ENCODE assay signal across 35 cellular contexts in genomic region chr10:2966134-2966533, GRCh38.
DNase-seq lines count a peak whose midpoint lies in the region; ATAC-seq, FAIRE-seq and TF ChIP-seq lines count a peak whose summit lies in the region.
"Had no signal": no experiment of that assay in that cellular context is flagged by ENCODE, and none has a peak within 500 bp of the region (broad histone marks: within the 10 kb centered on the region; RNA-seq: fewer than 3 reads in every experiment).

No MANE protein-coding gene starts in this region.

- H3K36me3 ChIP-seq in HEK293 (ENCODE audit: control insufficient read depth in 2 of 2, insufficient read depth in 1 of 2, low read length in 2 of 2): no peaks in the 10 kb centered on the region
- no peaks in the 10 kb centered on the region for H3K36me3 ChIP-seq in K562 (ENCODE audit: control insufficient read depth, insufficient read depth, low read length)
- H3K36me3 ChIP-seq: BE2C; BLaER1; BLaER1 treated with 17β-estradiol and CSF1 and Interleukin-3, amounts not matched to agents 10 nM and 100 nM had no signal

- DNase-seq in WTC11 (ENCODE audit: low spot score) (no peak), K562 (ENCODE audit: extremely low read depth in 1 of 4, low spot score in 3 of 4) (no peak), AG08395 (ENCODE audit: low spot score) (no peak)
- DNase-seq in central memory CD4-positive, alpha-beta T cell: no peak
- DNase-seq: 8988T; ACHN; AML-193; BE2C; C1 segment of cervical spinal cord; Caco-2; Calu3; CD4-positive, alpha-beta memory T cell; CD4-positive, alpha-beta T cell; CD4-positive, CD25-positive, alpha-beta regulatory T cell; CD8-positive, alpha-beta memory T cell; CD8-positive, alpha-beta T cell; COR-L47; DMS 273 treated with DMSO at 0.1 percent for 48 hours; DMS153; DMS53; DMS79; DMS79 treated with DMSO at 0.1 percent for 48 hours; DND-41; EL had no signal

- no peak overlapping the region for H3K4me3 Mint-ChIP-seq in WTC11
- H3K4me3 Mint-ChIP-seq: B cell; CD14-positive monocyte; CD4-positive, alpha-beta memory T cell; CD4-positive, alpha-beta T cell; CD4-positive, CD25-positive, alpha-beta regulatory T cell; CD8-positive, alpha-beta memory T cell; CD8-positive, alpha-beta T cell had no signal

- peaks cover 0 to 4% of the 10 kb centered on the region in 2 experiments; a peak in 2 of 5 replicates for H3K27me3 ChIP-seq in K562 (ENCODE audit: control insufficient read depth in 2 of 2, insufficient read depth in 2 of 2, low read length in 2 of 2)
- H3K27me3 ChIP-seq: BE2C; BLaER1; BLaER1 treated with 17β-estradiol and CSF1 and Interleukin-3, amounts not matched to agents 10 nM and 100 nM had no signal

- H3K36me3 Mint-ChIP-seq in WTC11: peaks cover 38% of the 10 kb centered on the region
- H3K36me3 Mint-ChIP-seq: CD14-positive monocyte; CD4-positive, alpha-beta memory T cell; CD4-positive, CD25-positive, alpha-beta regulatory T cell; CD8-positive, alpha-beta memory T cell; CD8-positive, alpha-beta T cell had no signal

- no peak for ATAC-seq in WTC11
- no peak for ATAC-seq in K562
- ATAC-seq in GM19452 (IDR thresholded peaks at IDR 0.05; ENCODE audit: unreplicated experiment): no peak
- ATAC-seq: A549; CD8-positive, alpha-beta T cell had no signal

- H3K4me1 ChIP-seq in HEK293 (ENCODE audit: control insufficient read depth, insufficient read depth, low read length) (no peaks in the 10 kb centered on the region), K562 (replicated peaks in 1 of 2; ENCODE audit: control insufficient read depth in 2 of 2, insufficient read depth in 2 of 2, low read length in 2 of 2) (no peaks in the 10 kb centered on the region)
- H3K4me1 ChIP-seq: A549; BE2C; BLaER1; BLaER1 treated with 17β-estradiol and CSF1 and Interleukin-3, amounts not matched to agents 10 nM and 100 nM; Caco-2 had no signal

- 0% methylated on average over 4 of the region's 4 CpGs for WGBS in K562 (ENCODE audit: insufficient coverage, low coverage, missing lambda C conversion rate)

- H3K4me1 Mint-ChIP-seq in WTC11: peaks cover 30% of the 10 kb centered on the region
- H3K4me1 Mint-ChIP-seq: B cell; CD14-positive monocyte; CD4-positive, alpha-beta memory T cell; CD4-positive, CD25-positive, alpha-beta regulatory T cell; CD8-positive, alpha-beta memory T cell had no signal

- no peaks in the 10 kb centered on the region for H3K79me2 ChIP-seq in K562 (ENCODE audit: control insufficient read depth, insufficient read depth, low read length)

- in situ Hi-C loops in K562 (cut with MboI): no loop called here

- no peak for TF ChIP-seq EP300 in K562 (IDR thresholded peaks at IDR 0.05; ENCODE audit: low read length)

- no peak overlapping the region for H3K4me2 ChIP-seq in K562 (ENCODE audit: insufficient read depth, low read length)
- H3K4me2 ChIP-seq: A549; BLaER1; BLaER1 treated with 17β-estradiol and CSF1 and Interleukin-3, amounts not matched to agents 10 nM and 100 nM had no signal

- TF ChIP-seq POLR2A in K562 (conservative IDR thresholded peaks at IDR 0.05): no peak

- CTCF ChIA-PET in HEK293 (lab: Yijun Ruan, JAX): no interaction called here
- CTCF ChIA-PET in WTC11 (lab: Charles Lee): interaction anchor here (1.0 kb wide), 1 partner anchor 38 kb away, joined by 3 read pairs; no protein-coding TSS in a partner anchor
- CTCF ChIA-PET in K562 (lab: Yijun Ruan, JAX; ENCODE audit: low intra/inter-chr PET ratio): no interaction called here

- intact Hi-C loops in K562 (cut with micrococcal nuclease): no loop called here

- no peak overlapping the region for H3K9ac ChIP-seq in K562 (ENCODE audit: insufficient read depth in 1 of 2, low read depth in 2 of 2, low read length in 2 of 2)
- H3K9ac ChIP-seq: BLaER1; BLaER1 treated with 17β-estradiol and CSF1 and Interleukin-3, amounts not matched to agents 10 nM and 100 nM had no signal

- H3K27me3 Mint-ChIP-seq in WTC11 (ENCODE audit: low read depth): peaks cover 13% of the 10 kb centered on the region

- TF ChIP-seq CTCF in HEK293 (tag by site-specific recombination; IDR thresholded peaks at IDR 0.05): no peak
- TF ChIP-seq CTCF in WTC11 (IDR thresholded peaks at IDR 0.05): no peak
- no peak for TF ChIP-seq CTCF in K562 (IDR thresholded peaks at IDR 0.05 in 2 of 3, conservative IDR thresholded peaks at IDR 0.05 in 1 of 3; ENCODE audit: insufficient read depth in 2 of 3, low read depth in 1 of 3, low read length in 3 of 3)

- H3K9me3 Mint-ChIP-seq in WTC11: peaks cover 36% of the 10 kb centered on the region
- H3K9me3 Mint-ChIP-seq: CD4-positive, alpha-beta T cell; CD8-positive, alpha-beta T cell had no signal

- H3K27ac ChIP-seq in HEK293 (ENCODE audit: extremely low read depth, low read depth, low read length) (no peak overlapping the region), K562 (ENCODE audit: extremely low read depth, low read depth, low read length) (no peak overlapping the region)
- H3K27ac ChIP-seq: 22Rv1; A549; BLaER1; BLaER1 treated with 17β-estradiol and CSF1 and Interleukin-3, amounts not matched to agents 10 nM and 100 nM; C4-2B had no signal

- no peaks in the 10 kb centered on the region for H3K9me1 ChIP-seq in K562 (ENCODE audit: control insufficient read depth, insufficient read depth, low read length)

- POLR2A ChIA-PET in HEK293 (lab: Yijun Ruan, JAX) (no interaction called here), WTC11 (lab: Charles Lee) (interaction anchor here (0.7 kb wide), 1 partner anchor 123 kb away, joined by 3 read pairs; no protein-coding TSS in a partner anchor), K562 (lab: Yijun Ruan, JAX) (no interaction called here)

- BruUV-seq in K562 (replicated peaks; lab: Mats Ljungman, UMichigan): no TSS peak

- H3K9me3 ChIP-seq in HEK293 (ENCODE audit: control insufficient read depth, insufficient read depth, low read depth, low read length) (no peaks in the 10 kb centered on the region), K562 (replicated peaks; ENCODE audit: control insufficient read depth, insufficient read depth, low read depth, low read length) (no peaks in the 10 kb centered on the region)
- H3K9me3 ChIP-seq: A549; BE2C; BLaER1; BLaER1 treated with 17β-estradiol and CSF1 and Interleukin-3, amounts not matched to agents 10 nM and 100 nM; Caco-2 had no signal

- H2AFZ ChIP-seq in K562 (ENCODE audit: low read depth, low read length): no peak overlapping the region

- H3K27ac Mint-ChIP-seq in WTC11: no peak overlapping the region
- H3K27ac Mint-ChIP-seq: B cell; CD14-positive monocyte; CD4-positive, alpha-beta memory T cell; CD4-positive, alpha-beta T cell; CD4-positive, CD25-positive, alpha-beta regulatory T cell; CD8-positive, alpha-beta memory T cell; CD8-positive, alpha-beta T cell had no signal

- H4K20me1 ChIP-seq in K562 (replicated peaks; ENCODE audit: control insufficient read depth, insufficient read depth, low read length): no peaks in the 10 kb centered on the region
- H4K20me1 ChIP-seq: BLaER1; BLaER1 treated with 17β-estradiol and CSF1 and Interleukin-3, amounts not matched to agents 10 nM and 100 nM had no signal

- no peak overlapping the region for H3K4me3 ChIP-seq in HEK293 (ENCODE audit: low read depth, low read length)
- no peak overlapping the region for H3K4me3 ChIP-seq in K562
- H3K4me3 ChIP-seq: A549; BLaER1; BLaER1 treated with 17β-estradiol and CSF1 and Interleukin-3, amounts not matched to agents 10 nM and 100 nM had no signal

- FAIRE-seq in K562 (lab: Jason Lieb, UNC): no peak
- FAIRE-seq: A204.1, A549, D721Med had no signal

- no peak for TF ChIP-seq RAD21 in K562 (CRISPR knock-in tag; conservative IDR thresholded peaks at IDR 0.05 in 1 of 2, IDR thresholded peaks at IDR 0.05 in 1 of 2)

TF ChIP-seq in HEK293, 187 proteins besides CTCF, POLR2A, EP300 and RAD21:
- no peak for TF ChIP-seq ZNF394 (tag by site-specific recombination; IDR thresholded peaks at IDR 0.05; ENCODE audit: borderline replicate concordance)
- no peak for TF ChIP-seq GLI4 (tag by site-specific recombination; IDR thresholded peaks at IDR 0.05)
- no peak for TF ChIP-seq ZFP41 (tag by site-specific recombination; IDR thresholded peaks at IDR 0.05; ENCODE audit: borderline replicate concordance)
- no peak for TF ChIP-seq GFI1B (tag by site-specific recombination; IDR thresholded peaks at IDR 0.05)
- no peak for TF ChIP-seq ZNF133 (tag by site-specific recombination; IDR thresholded peaks at IDR 0.05)
- peak; percentile 91 for TF ChIP-seq PRDM1 (tag by site-specific recombination; IDR thresholded peaks at IDR 0.05)
- no peak for TF ChIP-seq ZBTB48 (tag by site-specific recombination; IDR thresholded peaks at IDR 0.05)

TF ChIP-seq in WTC11, 78 proteins besides CTCF, POLR2A, EP300 and RAD21:
- 0 out of 2 replicates have a peak, but pooled peaks have one; percentile 35 for TF ChIP-seq ZNF512 (CRISPR knock-in tag; IDR thresholded peaks at IDR 0.05; ENCODE audit: borderline replicate concordance)
- TF ChIP-seq ELF4 (CRISPR knock-in tag; IDR thresholded peaks at IDR 0.05; ENCODE audit: low read depth): no peak

TF ChIP-seq in K562, 482 proteins besides CTCF, POLR2A, EP300 and RAD21:
- TF ChIP-seq RBBP5 (IDR thresholded peaks at IDR 0.05; ENCODE audit: borderline replicate concordance, insufficient read depth, low read length, poor library complexity, severe bottlenecking): no peak
- peak; percentile 13; the same call in 1 of the 2 replicates for TF ChIP-seq ZNF512 (tag; IDR thresholded peaks at IDR 0.05)
- no peak for TF ChIP-seq ZBTB12 (CRISPR knock-in tag; IDR thresholded peaks at IDR 0.05)
